18 cellular contexts compared by ENCODE assay signal in the genomic region with DNA sequence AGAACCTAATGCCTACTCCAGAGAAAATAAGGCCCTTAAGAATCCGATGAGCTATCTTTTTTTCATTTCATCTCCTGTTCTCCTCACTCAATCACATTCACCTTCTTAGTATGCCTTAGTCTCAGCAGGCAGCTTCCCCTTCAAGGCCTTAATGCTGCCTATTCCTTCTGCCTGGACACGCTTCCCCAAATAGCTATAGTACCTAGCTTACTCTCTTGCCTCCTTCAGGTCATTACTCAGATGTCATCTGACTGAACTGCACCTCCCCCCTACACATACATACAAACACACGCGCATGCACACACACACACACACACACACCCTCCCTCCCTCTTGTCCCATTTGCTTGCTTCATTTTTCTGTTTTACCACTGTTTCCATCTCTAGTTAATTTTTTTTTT.
"Had no signal": no experiment of that assay in that cellular context is flagged by ENCODE, and none has a peak within 500 bp of the region (broad histone marks: within the 10 kb centered on the region; RNA-seq: fewer than 3 reads in every experiment).

No MANE protein-coding gene starts in this region.

- H3K9ac ChIP-seq: parathyroid adenoma had no signal

- H3K36me3 ChIP-seq: cardiac muscle cell, upper lobe of right lung had no signal

- H3K4me3 ChIP-seq: cardiac muscle cell, upper lobe of right lung had no signal

- DNase-seq: activated CD4-positive, alpha-beta T cell treated with anti-CD3 and anti-CD28 coated beads for 4 hours; activated CD4-positive, alpha-beta T cell treated with anti-CD3 and anti-CD28 coated beads, Interleukin-2, amount 50 U/mL, for 48 hours; activated CD4-positive, CD25-positive, alpha-beta regulatory T cell; activated effector memory CD4-positive, alpha-beta T cell treated with anti-CD3 and anti-CD28 coated beads, Interleukin-2, amount 50 U/mL, for 16 hours; activated naive CD4-positive, alpha-beta T cell treated with anti-CD3 and anti-CD28 coated beads, Interleukin-2, amount 10 ng/mL, durations not matched to agents 7 days and 5 days; foreskin melanocyte; hippocampal formation; left ventricle myocardium superior; nephron progenitor cell; nucleus accumbens; right cardiac atrium; stimulated activated CD4-positive, alpha-beta T cell treated with anti-CD3 and anti-CD28 coated beads, Interleukin-12 subunit alpha, Interleukin-12 subunit beta, amount 100 ng/mL, for 4 hours; stimulated activated CD4-positive, alpha-beta T cell treated with anti-CD3 and anti-CD28 coated beads, Interleukin-4, amount 100 ng/mL, for 4 hours; stimulated activated naive CD8-positive, alpha-beta T cell treated with anti-CD3 and anti-CD28 coated beads, Interleukin-15, Interleukin-2, amounts not matched to agents 100 U/mL and 50 U/mL, for 24 hours; T-helper 9 cell; upper lobe of right lung had no signal

- H3K9me3 ChIP-seq: upper lobe of right lung had no signal

- H3K27ac ChIP-seq: cardiac muscle cell, parathyroid adenoma, upper lobe of right lung had no signal

- H3K4me1 ChIP-seq: parathyroid adenoma, upper lobe of right lung had no signal

- ATAC-seq: left ventricle myocardium superior; right cardiac atrium; stimulated activated naive CD8-positive, alpha-beta T cell treated with anti-CD3 and anti-CD28 coated beads, Interleukin-15, Interleukin-2, amounts not matched to agents 100 U/mL and 50 U/mL, for 24 hours; upper lobe of right lung had no signal

- H3K27me3 ChIP-seq: cardiac muscle cell, upper lobe of right lung had no signal

- H3K79me2 ChIP-seq: parathyroid adenoma had no signal

- H2AFZ ChIP-seq: parathyroid adenoma had no signal
